In the genomic region with DNA sequence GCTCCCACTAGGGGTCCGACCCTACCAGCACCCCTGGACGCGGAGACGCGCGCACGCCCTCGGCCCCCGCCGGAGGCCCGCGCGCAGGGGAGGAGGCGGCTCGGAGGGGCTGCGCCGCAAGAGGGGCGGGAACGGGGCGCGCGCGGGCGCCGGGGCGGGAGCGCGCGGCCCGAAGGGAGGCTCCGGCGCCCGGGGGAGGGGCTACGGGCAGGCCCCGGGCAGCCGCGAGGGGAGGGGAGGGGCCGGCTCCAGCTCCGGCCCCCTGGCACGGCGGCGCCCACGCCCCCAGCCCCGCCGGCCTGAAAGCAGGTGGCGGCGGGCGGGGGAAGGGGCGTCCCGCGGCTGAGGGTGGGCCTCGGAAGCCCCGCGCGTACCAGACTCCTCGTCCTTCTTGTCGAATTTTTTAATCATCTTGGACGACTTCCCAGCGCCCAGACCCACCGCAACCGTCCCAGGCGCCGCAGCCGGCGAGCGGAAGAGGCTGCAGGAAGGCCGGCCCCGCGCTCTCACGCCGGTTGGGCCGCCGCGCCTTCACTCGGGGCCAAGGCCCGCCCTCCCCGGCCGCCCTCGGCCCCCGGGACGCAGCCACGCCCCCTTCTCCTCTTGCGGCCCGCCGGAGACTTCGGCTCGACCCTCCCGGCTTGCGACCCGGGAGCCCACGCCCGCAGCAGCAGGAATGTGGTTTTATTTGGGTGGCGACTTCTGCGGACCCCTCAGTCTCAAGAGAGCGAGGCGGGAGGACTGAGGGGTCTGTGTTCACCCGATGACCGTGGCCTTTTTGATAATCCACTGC, we compare ENCODE assay signal across 8 cellular contexts. TPM values are rescaled to one million over a fixed set of nuclear protein-coding genes. Genes with fewer than 3 reads are reported as not detected.
A peak's percentile ranks its signal among the peaks of the same experiment; 100 is the strongest.
DNase-seq lines count a peak whose midpoint lies in the region; ATAC-seq and TF ChIP-seq lines count a peak whose summit lies in the region.

COPG2 (minus strand) TSS at position 491 of the 793 bp plus-strand sequence; CDS start at position 411, 80 bp downstream.

- H2AFZ ChIP-seq in SU-DHL-6 (ENCODE audit: low read depth, low read length, severe bottlenecking) = peak within 1 kb of the TSS; percentile 96
- peak within 1 kb of the TSS; percentile 97 for H2AFZ ChIP-seq in parathyroid adenoma

- peaks cover 1% of the 10 kb centered on the region for H3K27me3 Mint-ChIP-seq in activated naive CD8-positive, alpha-beta T cell treated with anti-CD3 and anti-CD28 coated beads, Interleukin-2, amount 10 ng/mL, durations not matched to agents 7 days and 5 days

- H3K9me3 ChIP-seq in SU-DHL-6 (ENCODE audit: insufficient read depth, low read length) (no peaks in the 10 kb centered on the region), parathyroid adenoma (ENCODE audit: control insufficient read depth, low read length) (no peaks in the 10 kb centered on the region), thyroid gland (no peaks in the 10 kb centered on the region)

- ATAC-seq in HG02588 (IDR thresholded peaks at IDR 0.05; ENCODE audit: unreplicated experiment) (peak; percentile 94), Right ventricle myocardium inferior (peak; percentile 99)
- peak; percentile 94 for ATAC-seq in activated naive CD8-positive, alpha-beta T cell treated with anti-CD3 and anti-CD28 coated beads, Interleukin-2, amount 10 ng/mL, durations not matched to agents 7 days and 5 days (ENCODE audit: low read depth)

- H4K20me1 ChIP-seq in SU-DHL-6 (ENCODE audit: low read depth, low read length) = no peaks in the 10 kb centered on the region

- peak within 1 kb of the TSS; percentile 78 for H3K27ac Mint-ChIP-seq in activated naive CD8-positive, alpha-beta T cell treated with anti-CD3 and anti-CD28 coated beads, Interleukin-2, amount 10 ng/mL, durations not matched to agents 7 days and 5 days

- DNase-seq in NB4 (ENCODE audit: low read depth) (peak; percentile 94), Right ventricle myocardium inferior (ENCODE audit: missing footprints) (peak; percentile 94), thyroid gland (peak; percentile 85 to 86)
- peak; percentile 88 for DNase-seq in activated naive CD8-positive, alpha-beta T cell treated with anti-CD3 and anti-CD28 coated beads, Interleukin-2, amount 10 ng/mL, durations not matched to agents 7 days and 5 days

- no peaks in the 10 kb centered on the region for H3K9me2 ChIP-seq in SU-DHL-6 (replicated peaks; ENCODE audit: insufficient read depth, low read length)

- intact Hi-C loops in Right ventricle myocardium inferior (cut with DNase I) (loop anchor here (2.0 to 10.0 kb wide), 2 partner anchors 102 to 154 kb away; no protein-coding TSS in a partner anchor), thyroid gland (cut with DNase I) (no loop called here)

- TF ChIP-seq CTCF in GM12873 (IDR thresholded peaks at IDR 0.05; ENCODE audit: insufficient read depth, low read depth, low read length, missing control alignments) = peak; percentile 2
- TF ChIP-seq CTCF in NB4 (IDR thresholded peaks at IDR 0.05; ENCODE audit: low read depth, low read length) = no peak
- TF ChIP-seq CTCF in SU-DHL-6 (IDR thresholded peaks at IDR 0.05; ENCODE audit: insufficient read depth, low read length, poor library complexity, severe bottlenecking) = no peak
- no peak for TF ChIP-seq CTCF in parathyroid adenoma (IDR thresholded peaks at IDR 0.05)
- peak in 1 of 6 experiments; percentile 15 for TF ChIP-seq CTCF in thyroid gland (IDR thresholded peaks at IDR 0.05)

- H3K4me2 ChIP-seq in SU-DHL-6 (ENCODE audit: low read depth, low read length, poor library complexity, severe bottlenecking) (peak within 1 kb of the TSS; percentile 81), parathyroid adenoma (ENCODE audit: low read length) (peak within 1 kb of the TSS; percentile 84)

- H3K9me3 Mint-ChIP-seq in activated naive CD8-positive, alpha-beta T cell treated with anti-CD3 and anti-CD28 coated beads, Interleukin-2, amount 10 ng/mL, durations not matched to agents 7 days and 5 days = no peaks in the 10 kb centered on the region

- H3K36me3 ChIP-seq in SU-DHL-6 (ENCODE audit: low read length) (peaks cover 6% of the 10 kb centered on the region; the same call in 1 of the 2 replicates), parathyroid adenoma (ENCODE audit: control insufficient read depth, insufficient read depth, low read length) (no peaks in the 10 kb centered on the region), thyroid gland (no peaks in the 10 kb centered on the region)

- POLR2A ChIA-PET in activated naive CD8-positive, alpha-beta T cell treated with anti-CD3 and anti-CD28 coated beads, Interleukin-2, amount 10 ng/mL, durations not matched to agents 7 days and 5 days (lab: Charles Lee) = interaction anchor here (0.6 kb wide), 1 partner anchor 463 kb away, joined by 3 read pairs; the partner anchor contains the start of gene TMEM209

- H3K9ac ChIP-seq in SU-DHL-6 (ENCODE audit: low read length) (peak within 1 kb of the TSS; percentile 82), parathyroid adenoma (peak within 1 kb of the TSS; percentile 21)

- no peaks in the 10 kb centered on the region for H3K27me3 ChIP-seq in SU-DHL-6 (ENCODE audit: low read length)
- H3K27me3 ChIP-seq in parathyroid adenoma (ENCODE audit: control insufficient read depth, insufficient read depth, low read length) = no peaks in the 10 kb centered on the region
- no peaks in the 10 kb centered on the region for H3K27me3 ChIP-seq in thyroid gland

- TF ChIP-seq POLR2A in NB4 (IDR thresholded peaks at IDR 0.05; ENCODE audit: extremely low read depth, insufficient read length) (peak; percentile 69), thyroid gland (IDR thresholded peaks at IDR 0.05) (peak in 1 of 2 donors; percentile 56)

- H3K36me3 Mint-ChIP-seq in activated naive CD8-positive, alpha-beta T cell treated with anti-CD3 and anti-CD28 coated beads, Interleukin-2, amount 10 ng/mL, durations not matched to agents 7 days and 5 days = peaks cover 7% of the 10 kb centered on the region

- H3K4me3 Mint-ChIP-seq in activated naive CD8-positive, alpha-beta T cell treated with anti-CD3 and anti-CD28 coated beads, Interleukin-2, amount 10 ng/mL, durations not matched to agents 7 days and 5 days = peak within 1 kb of the TSS; percentile 84

- H3K4me1 ChIP-seq in parathyroid adenoma = peaks cover 4% of the 10 kb centered on the region
- H3K4me1 ChIP-seq in thyroid gland = no peaks in the 10 kb centered on the region

- WGBS in thyroid gland, 2 donors = 0% methylated on average over 1 to 14 of the region's 98 CpGs

- H3K79me2 ChIP-seq in SU-DHL-6 (ENCODE audit: insufficient read depth, low read length) (no peaks in the 10 kb centered on the region), parathyroid adenoma (no peaks in the 10 kb centered on the region)

- H3K27ac ChIP-seq in SU-DHL-6 (ENCODE audit: low read depth, low read length) (peak within 1 kb of the TSS; percentile 67), parathyroid adenoma (peak within 1 kb of the TSS; percentile 70), thyroid gland (peak within 1 kb of the TSS; percentile 54 to 79 (median 59))

- peak within 1 kb of the TSS; percentile 83 for H3K4me3 ChIP-seq in NB4 (ENCODE audit: low read depth, low read length)
- H3K4me3 ChIP-seq in SU-DHL-6 (ENCODE audit: insufficient read depth, low read length, poor library complexity, severe bottlenecking) = peak within 1 kb of the TSS; percentile 84
- H3K4me3 ChIP-seq in parathyroid adenoma (ENCODE audit: low read depth, low read length) = peak within 1 kb of the TSS; percentile 75
- peak within 1 kb of the TSS; percentile 54 to 78 (median 55) for H3K4me3 ChIP-seq in thyroid gland (replicated peaks in 1 of 3)

- no peaks in the 10 kb centered on the region for H3F3A ChIP-seq in SU-DHL-6 (ENCODE audit: insufficient read depth)

- peaks cover 13% of the 10 kb centered on the region for H3K4me1 Mint-ChIP-seq in activated naive CD8-positive, alpha-beta T cell treated with anti-CD3 and anti-CD28 coated beads, Interleukin-2, amount 10 ng/mL, durations not matched to agents 7 days and 5 days

RNA-seq across cellular contexts. Expression of gene COPG2, which starts in this region (rescaled TPM):
- total RNA-seq in activated naive CD8-positive, alpha-beta T cell treated with anti-CD3 and anti-CD28 coated beads, Interleukin-2, amount 10 ng/mL, durations not matched to agents 7 days and 5 days = 10 to 100 TPM; 14.5 to 15.1 TPM
- 17.9 TPM for total RNA-seq in Right ventricle myocardium inferior
- 10 to 100 TPM; 22.4 to 25.7 (median 24.7) TPM for total RNA-seq in thyroid gland

Comparison
In these comparisons a context has a peak if more than half of its experiments do, and no peak if none do; other contexts are left out.
1. Peak in every context shown above with its lines: DNase-seq, ATAC-seq, H3K4me3 ChIP-seq and H3K27ac ChIP-seq.